In genomic region chr1:33392639-33393038, GRCh38 we compare ENCODE assay signal across 1 cellular context.
TF ChIP-seq lines count a peak whose summit lies in the region.

No MANE protein-coding gene starts in this region.

TF ChIP-seq in HepG2, 621 proteins besides CTCF, POLR2A, EP300 and RAD21:
- TF ChIP-seq JDP2 (CRISPR knock-in tag; IDR thresholded peaks at IDR 0.05; ENCODE audit: borderline replicate concordance) (no peak), PREB (CRISPR knock-in tag; IDR thresholded peaks at IDR 0.05) (no peak), TFDP2 (CRISPR knock-in tag; IDR thresholded peaks at IDR 0.05) (no peak), RFX1 (IDR thresholded peaks at IDR 0.05) (no peak; the same call in 1 of the 2 replicates), CSRNP2 (CRISPR knock-in tag; conservative IDR thresholded peaks at IDR 0.05; ENCODE audit: low read depth) (no peak), ZNF598 (CRISPR knock-in tag; IDR thresholded peaks at IDR 0.05; ENCODE audit: borderline replicate concordance) (no peak), POLR2G (IDR thresholded peaks at IDR 0.05; ENCODE audit: low read depth, low read length) (no peak), NCOA1 (CRISPR knock-in tag; IDR thresholded peaks at IDR 0.05) (no peak), PHF5A (CRISPR knock-in tag; IDR thresholded peaks at IDR 0.05; ENCODE audit: low read depth, unreplicated experiment) (no peak), ZNF33B (CRISPR knock-in tag; IDR thresholded peaks at IDR 0.05) (no peak), TCF7 (IDR thresholded peaks at IDR 0.05; ENCODE audit: low read depth) (no peak), GATA4 (IDR thresholded peaks at IDR 0.05; ENCODE audit: borderline replicate concordance, low read depth) (no peak), ZNF792 (CRISPR knock-in tag; IDR thresholded peaks at IDR 0.05) (no peak), ZMAT5 (CRISPR knock-in tag; IDR thresholded peaks at IDR 0.05; ENCODE audit: borderline replicate concordance, low read depth) (no peak), DBP (CRISPR knock-in tag; IDR thresholded peaks at IDR 0.05; ENCODE audit: not compliant biosample characterization) (no peak), ZBTB33 (CRISPR knock-in tag; IDR thresholded peaks at IDR 0.05) (no peak)
